In the genomic region with DNA sequence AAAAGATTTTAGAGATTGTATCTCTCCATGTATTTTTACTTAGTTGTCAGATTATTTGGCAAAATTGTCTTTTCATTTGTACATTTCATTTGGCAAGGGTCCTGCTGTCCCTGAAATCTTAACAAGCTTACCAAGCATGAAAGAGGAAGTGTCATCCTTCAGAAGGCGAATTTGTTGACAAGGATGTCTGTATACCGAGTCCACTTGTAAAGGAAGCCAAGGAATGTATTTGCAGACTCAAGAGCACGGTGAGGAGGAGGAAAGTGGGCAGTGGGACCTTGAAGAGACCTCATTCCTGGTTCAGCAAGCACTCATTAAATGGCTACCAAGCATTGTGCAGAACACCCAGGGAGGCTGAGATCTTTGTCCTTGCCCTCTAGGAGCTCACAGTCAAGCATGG, we compare ENCODE assay signal across 19 cellular contexts. TPM values are rescaled to one million over a fixed set of nuclear protein-coding genes. Genes with fewer than 3 reads are reported as not detected.
DNase-seq lines count a peak whose midpoint lies in the region; ATAC-seq and TF ChIP-seq lines count a peak whose summit lies in the region.
"Had no signal": no experiment of that assay in that cellular context is flagged by ENCODE, and none has a peak within 500 bp of the region (broad histone marks: within the 10 kb centered on the region; RNA-seq: fewer than 3 reads in every experiment).

No MANE protein-coding gene starts in this region.

- no peak overlapping the region for H3K27ac Mint-ChIP-seq in activated T-cell treated with anti-CD3 and anti-CD28 coated beads, Interleukin-2, amount 50 U/mL, for 24 hours
- H3K27ac Mint-ChIP-seq in activated CD4-positive, alpha-beta memory T cell treated with anti-CD3 and anti-CD28 coated beads for 36 hours, result no peak overlapping the region
- H3K27ac Mint-ChIP-seq: activated naive CD8-positive, alpha-beta T cell; CD4-positive, alpha-beta T cell had no signal

- TF ChIP-seq CTCF in NB4 (IDR thresholded peaks at IDR 0.05; ENCODE audit: low read depth, low read length) (no peak), left lung (IDR thresholded peaks at IDR 0.05) (no peak), upper lobe of right lung (IDR thresholded peaks at IDR 0.05) (no peak)

- H3K4me1 ChIP-seq in left lung (peaks cover 0 to 39% of the 10 kb centered on the region in 2 donors), upper lobe of right lung (peaks cover 14% of the 10 kb centered on the region)

- no peak overlapping the region for H3K4me3 Mint-ChIP-seq in activated T-cell treated with anti-CD3 and anti-CD28 coated beads, Interleukin-2, amount 50 U/mL, for 24 hours
- no peak overlapping the region for H3K4me3 Mint-ChIP-seq in activated CD4-positive, alpha-beta memory T cell treated with anti-CD3 and anti-CD28 coated beads for 36 hours
- H3K4me3 Mint-ChIP-seq: activated naive CD8-positive, alpha-beta T cell; CD4-positive, alpha-beta T cell had no signal

- H3K36me3 Mint-ChIP-seq in activated T-cell treated with anti-CD3 and anti-CD28 coated beads, Interleukin-2, amount 50 U/mL, for 24 hours (ENCODE audit: low read depth), result no peaks in the 10 kb centered on the region
- no peaks in the 10 kb centered on the region for H3K36me3 Mint-ChIP-seq in activated CD4-positive, alpha-beta memory T cell treated with anti-CD3 and anti-CD28 coated beads for 36 hours

- CTCF ChIA-PET in activated CD4-positive, alpha-beta memory T cell treated with anti-CD3 and anti-CD28 coated beads for 36 hours (lab: Charles Lee), result interaction anchor here (0.7 kb wide), 1 partner anchor 10 kb away, joined by 3 read pairs; no protein-coding TSS in a partner anchor

- peak overlapping the region in 1 of 2 donors; percentile 78 for H3K27ac ChIP-seq in left lung
- peak overlapping the region; percentile 11 for H3K27ac ChIP-seq in upper lobe of right lung

- H3K27me3 Mint-ChIP-seq in activated T-cell treated with anti-CD3 and anti-CD28 coated beads, Interleukin-2, amount 50 U/mL, for 24 hours, result peaks cover 3% of the 10 kb centered on the region
- H3K27me3 Mint-ChIP-seq in activated CD4-positive, alpha-beta memory T cell treated with anti-CD3 and anti-CD28 coated beads for 36 hours, result peaks cover 2% of the 10 kb centered on the region
- H3K27me3 Mint-ChIP-seq: activated naive CD8-positive, alpha-beta T cell; CD4-positive, alpha-beta T cell had no signal

- H3K27me3 ChIP-seq in left lung (peaks cover 0 to 5% of the 10 kb centered on the region in 2 donors), upper lobe of right lung (no peaks in the 10 kb centered on the region)

- DNase-seq in Right ventricle myocardium superior (no peak), cardiac septum (ENCODE audit: low spot score) (no peak), NB4 (ENCODE audit: low read depth) (peak; percentile 57), left lung (no peak), upper lobe of right lung (no peak)
- no peak for DNase-seq in activated T-cell treated with anti-CD3 and anti-CD28 coated beads, Interleukin-2, amount 50 U/mL, for 24 hours
- no peak for DNase-seq in stimulated activated CD4-positive, alpha-beta T cell treated with anti-CD3 and anti-CD28 coated beads, Interleukin-2, amount 100 ng/mL, for 48 hours
- DNase-seq in activated CD4-positive, alpha-beta memory T cell treated with anti-CD3 and anti-CD28 coated beads for 36 hours, result no peak
- DNase-seq: activated CD8-positive, alpha-beta memory T cell treated with anti-CD3 and anti-CD28 coated beads for 24 hours; CD4-positive, alpha-beta T cell; DMS153; NCI-H2029; NCI-H510A treated with DMSO at 0.1 percent for 48 hours; occipital lobe; right cardiac atrium; SHP77; stimulated activated naive CD8-positive, alpha-beta T cell treated with anti-CD3 and anti-CD28 coated beads, Interleukin-15, Interleukin-2, amounts not matched to agents 100 U/mL and 50 U/mL, for 24 hours had no signal

- no peaks in the 10 kb centered on the region for H3K4me1 Mint-ChIP-seq in activated T-cell treated with anti-CD3 and anti-CD28 coated beads, Interleukin-2, amount 50 U/mL, for 24 hours (ENCODE audit: low read depth)
- H3K4me1 Mint-ChIP-seq in activated CD4-positive, alpha-beta memory T cell treated with anti-CD3 and anti-CD28 coated beads for 36 hours (ENCODE audit: low read depth), result no peaks in the 10 kb centered on the region

- ATAC-seq in Right ventricle myocardium superior (ENCODE audit: poor library complexity), result peak; percentile 55
- ATAC-seq in left lung, result peak; percentile 77
- peak; percentile 71 for ATAC-seq in upper lobe of right lung
- ATAC-seq: stimulated activated naive CD8-positive, alpha-beta T cell treated with anti-CD3 and anti-CD28 coated beads, Interleukin-15, Interleukin-2, amounts not matched to agents 100 U/mL and 50 U/mL, for 24 hours had no signal

- H3K9me3 ChIP-seq in left lung, result no peaks in the 10 kb centered on the region
- H3K9me3 ChIP-seq in upper lobe of right lung, result no peaks in the 10 kb centered on the region

- no peaks in the 10 kb centered on the region for H3K9me3 Mint-ChIP-seq in activated T-cell treated with anti-CD3 and anti-CD28 coated beads, Interleukin-2, amount 50 U/mL, for 24 hours
- no peaks in the 10 kb centered on the region for H3K9me3 Mint-ChIP-seq in activated CD4-positive, alpha-beta memory T cell treated with anti-CD3 and anti-CD28 coated beads for 36 hours
- H3K9me3 Mint-ChIP-seq: CD4-positive, alpha-beta T cell had no signal

- intact Hi-C loops in Right ventricle myocardium superior (cut with DNase I) (no loop called here), cardiac septum (cut with DNase I) (no loop called here), left lung (cut with DNase I) (no loop called here), upper lobe of right lung (cut with DNase I) (no loop called here)
- intact Hi-C loops in activated CD4-positive, alpha-beta memory T cell treated with anti-CD3 and anti-CD28 coated beads for 36 hours (cut with micrococcal nuclease), result no loop called here

- H3K36me3 ChIP-seq in left lung, result no peaks in the 10 kb centered on the region
- H3K36me3 ChIP-seq in upper lobe of right lung, result no peaks in the 10 kb centered on the region

- POLR2A ChIA-PET in activated CD4-positive, alpha-beta memory T cell treated with anti-CD3 and anti-CD28 coated beads for 36 hours (lab: Charles Lee), result no interaction called here

- no peak overlapping the region for H3K4me3 ChIP-seq in NB4 (ENCODE audit: low read depth, low read length)
- no peak overlapping the region for H3K4me3 ChIP-seq in left lung
- H3K4me3 ChIP-seq in upper lobe of right lung, result no peak overlapping the region
- H3K4me3 ChIP-seq: lung had no signal

- TF ChIP-seq POLR2A in NB4 (IDR thresholded peaks at IDR 0.05; ENCODE audit: extremely low read depth, insufficient read length), result no peak

RNA-seq across cellular contexts. Expression of a gene that starts 7.5 kb away (rescaled TPM):
- total RNA-seq in Right ventricle myocardium superior (4.9 TPM), cardiac septum (1.8 TPM), left lung (10 to 100 TPM; 33.5 to 54.7 TPM), upper lobe of right lung (104 TPM)
- total RNA-seq in activated CD4-positive, alpha-beta memory T cell treated with anti-CD3 and anti-CD28 coated beads for 36 hours, result 10 to 100 TPM; 12.2 to 12.3 TPM
